In genomic region chr14:49860988-49861387, GRCh38 we compare ENCODE assay signal across 8 cellular contexts. TPM values are rescaled to one million over a fixed set of nuclear protein-coding genes. Genes with fewer than 3 reads are reported as not detected.
DNase-seq lines count a peak whose midpoint lies in the region; ATAC-seq and TF ChIP-seq lines count a peak whose summit lies in the region.

No MANE protein-coding gene starts in this region.

- no peaks in the 10 kb centered on the region for H4K20me1 ChIP-seq in SU-DHL-6 (ENCODE audit: low read depth, low read length)

- H3K27me3 ChIP-seq in SU-DHL-6 (ENCODE audit: low read length) (no peaks in the 10 kb centered on the region), iPS-20b (ENCODE audit: insufficient read depth, low read length) (no peaks in the 10 kb centered on the region), stomach (no peaks in the 10 kb centered on the region)

- H3K4me1 ChIP-seq in iPS-20b (ENCODE audit: insufficient read depth, low read length) (peaks cover 3% of the 10 kb centered on the region; the same call in 1 of the 2 replicates), stomach (peaks cover 6 to 39% (median 24%) of the 10 kb centered on the region in 4 donors)

- peak overlapping the region; percentile 98 for H2AFZ ChIP-seq in SU-DHL-6 (ENCODE audit: low read depth, low read length, severe bottlenecking)

- no peak for ATAC-seq in HG03025 (IDR thresholded peaks at IDR 0.05; ENCODE audit: low FRiP score, unreplicated experiment)
- ATAC-seq in GM18511 (IDR thresholded peaks at IDR 0.05; ENCODE audit: unreplicated experiment): no peak
- no peak for ATAC-seq in GM21825 (IDR thresholded peaks at IDR 0.05; ENCODE audit: unreplicated experiment)

- no peak for DNase-seq in GM12865 (ENCODE audit: low read depth)
- no peak for DNase-seq in stomach
- no peak for DNase-seq in GDM1 (lab: John Stamatoyannopoulos, UW)

- H3K36me3 ChIP-seq in SU-DHL-6 (ENCODE audit: low read length) (no peaks in the 10 kb centered on the region), iPS-20b (ENCODE audit: insufficient read depth, low read depth, low read length) (no peaks in the 10 kb centered on the region), stomach (no peaks in the 10 kb centered on the region)

- no peak for TF ChIP-seq EP300 in stomach (IDR thresholded peaks at IDR 0.05)

- H3K4me3 ChIP-seq in GM12865 (ENCODE audit: low read depth, low read length): peak overlapping the region; percentile 75
- no peak overlapping the region for H3K4me3 ChIP-seq in SU-DHL-6 (ENCODE audit: insufficient read depth, low read length, poor library complexity, severe bottlenecking)
- peak overlapping the region; percentile 83 for H3K4me3 ChIP-seq in iPS-20b (ENCODE audit: low read length)
- peak overlapping the region in 3 of 4 donors; percentile 48 to 66 (median 54) for H3K4me3 ChIP-seq in stomach

- H3F3A ChIP-seq in SU-DHL-6 (ENCODE audit: insufficient read depth): peaks cover 41% of the 10 kb centered on the region

- H3K9me3 ChIP-seq in SU-DHL-6 (ENCODE audit: insufficient read depth, low read length) (no peaks in the 10 kb centered on the region), iPS-20b (ENCODE audit: insufficient read depth, low read depth, low read length) (no peaks in the 10 kb centered on the region), stomach (no peaks in the 10 kb centered on the region)

- H3K4me2 ChIP-seq in SU-DHL-6 (ENCODE audit: low read depth, low read length, poor library complexity, severe bottlenecking): peak overlapping the region; percentile 75

- no peak for TF ChIP-seq POLR2A in stomach (IDR thresholded peaks at IDR 0.05)

- H3K27ac ChIP-seq in SU-DHL-6 (ENCODE audit: low read depth, low read length): peak overlapping the region; percentile 85
- H3K27ac ChIP-seq in iPS-20b (ENCODE audit: low read length): peak overlapping the region; percentile 60
- H3K27ac ChIP-seq in stomach: peak overlapping the region in 4 of 5 donors; percentile 96 to 99 (median 97)

- peak overlapping the region; percentile 74 for H3K9ac ChIP-seq in SU-DHL-6 (ENCODE audit: low read length)
- H3K9ac ChIP-seq in iPS-20b (ENCODE audit: low read depth, low read length): peak overlapping the region; percentile 91

- intact Hi-C loops in stomach (cut with DNase I; ENCODE audit: low total_unique reads): no loop called here

- H3K9me2 ChIP-seq in SU-DHL-6 (replicated peaks; ENCODE audit: insufficient read depth, low read length): no peaks in the 10 kb centered on the region

- no peak for TF ChIP-seq CTCF in GM12865 (IDR thresholded peaks at IDR 0.05; ENCODE audit: insufficient read depth, low read depth, low read length, missing control alignments)
- TF ChIP-seq CTCF in SU-DHL-6 (IDR thresholded peaks at IDR 0.05; ENCODE audit: insufficient read depth, low read length, poor library complexity, severe bottlenecking): no peak
- no peak for TF ChIP-seq CTCF in stomach (IDR thresholded peaks at IDR 0.05)

- H3K79me2 ChIP-seq in SU-DHL-6 (ENCODE audit: insufficient read depth, low read length): peaks cover 5% of the 10 kb centered on the region; the same call in 1 of the 2 replicates

- whole genome bisulfite sequencing in stomach, 5 donors: 79 to 90% (median 89%) methylated on average over 1 of the region's 1 CpG

RNA-seq across cellular contexts. Expression of gene NEMF, which starts 8.4 kb away (rescaled TPM):
- total RNA-seq in stomach: 100 to 1,000 TPM in 4 of 5 donors, 10 to 100 TPM in 1; 35.7 to 478 (median 107) TPM
- 10 to 100 TPM; 14.8 to 30.2 (median 22.9) TPM for polyA plus RNA-seq in stomach

RNA-seq across cellular contexts. Expression of gene ARF6, which starts 31.9 kb away (rescaled TPM):
- total RNA-seq in stomach: 100 to 1,000 TPM in 1 of 5 donors, 10 to 100 TPM in 4; 19.8 to 104 (median 54.9) TPM
- polyA plus RNA-seq in stomach: 10 to 100 TPM; 31.7 to 61.3 (median 35.0) TPM
